In genomic region chr12:31749024-31749704, GRCh38 we compare ENCODE assay signal across 1 cellular context.
TF ChIP-seq lines count a peak whose summit lies in the region.

No MANE protein-coding gene starts in this region.

TF ChIP-seq in HepG2, 621 proteins besides CTCF, POLR2A, EP300 and RAD21 (continued from another document and continues in another):
- TF ChIP-seq ATF4 (CRISPR knock-in tag; IDR thresholded peaks at IDR 0.05) (peak in 1 of 2 experiments; percentile 93; a peak in 2 of 4 replicates), MTF2 (CRISPR knock-in tag; IDR thresholded peaks at IDR 0.05; ENCODE audit: borderline replicate concordance) (no peak), ZNF747 (CRISPR knock-in tag; IDR thresholded peaks at IDR 0.05; ENCODE audit: borderline replicate concordance) (peak; percentile 64; the same call in 1 of the 2 replicates), ZNF841 (CRISPR knock-in tag; IDR thresholded peaks at IDR 0.05; ENCODE audit: borderline replicate concordance) (no peak), FOXP1 (IDR thresholded peaks at IDR 0.05) (peak; percentile 82), FOXP1 (CRISPR knock-in tag; IDR thresholded peaks at IDR 0.05) (peak; percentile 94), ZNF577 (CRISPR knock-in tag; IDR thresholded peaks at IDR 0.05; ENCODE audit: borderline replicate concordance, low read depth) (no peak), ZNF225 (CRISPR knock-in tag; IDR thresholded peaks at IDR 0.05) (no peak; the same call in 1 of the 2 replicates), SNAI1 (CRISPR knock-in tag; IDR thresholded peaks at IDR 0.05; ENCODE audit: borderline replicate concordance) (no peak), IRF2 (CRISPR knock-in tag; IDR thresholded peaks at IDR 0.05) (peak; percentile 96), ZNF124 (CRISPR knock-in tag; IDR thresholded peaks at IDR 0.05) (peak; percentile 96), ZKSCAN8 (CRISPR knock-in tag; IDR thresholded peaks at IDR 0.05; ENCODE audit: borderline replicate concordance) (peak; percentile 88; the same call in 1 of the 2 replicates), ZNF230 (CRISPR knock-in tag; IDR thresholded peaks at IDR 0.05) (no peak), GZF1 (CRISPR knock-in tag; IDR thresholded peaks at IDR 0.05) (no peak), HINFP (CRISPR knock-in tag; IDR thresholded peaks at IDR 0.05; ENCODE audit: low read depth) (no peak; the same call in 1 of the 2 replicates), NFIB (CRISPR knock-in tag; IDR thresholded peaks at IDR 0.05; ENCODE audit: borderline replicate concordance) (no peak), SSRP1 (CRISPR knock-in tag; IDR thresholded peaks at IDR 0.05) (peak; percentile 90; the same call in 1 of the 2 replicates), THYN1 (CRISPR knock-in tag; IDR thresholded peaks at IDR 0.05; ENCODE audit: borderline replicate concordance, low read depth) (0 out of 2 replicates have a peak, but pooled peaks have one; percentile 85), ZNF550 (CRISPR knock-in tag; IDR thresholded peaks at IDR 0.05; ENCODE audit: borderline replicate concordance) (peak; percentile 62; the same call in 1 of the 2 replicates), ISL2 (CRISPR knock-in tag; IDR thresholded peaks at IDR 0.05) (peak; percentile 96), SRSF4 (IDR thresholded peaks at IDR 0.05; ENCODE audit: low read depth, low read length, poor library complexity, severe bottlenecking) (no peak), PHF8 (CRISPR knock-in tag; IDR thresholded peaks at IDR 0.05) (no peak), ONECUT2 (CRISPR knock-in tag; IDR thresholded peaks at IDR 0.05) (peak; percentile 69; the same call in 1 of the 2 replicates), ZNF83 (CRISPR knock-in tag; IDR thresholded peaks at IDR 0.05; ENCODE audit: borderline replicate concordance) (no peak), CENPBD1 (CRISPR knock-in tag; IDR thresholded peaks at IDR 0.05; ENCODE audit: borderline replicate concordance, low read depth) (no peak), IRF9 (CRISPR knock-in tag; IDR thresholded peaks at IDR 0.05; ENCODE audit: borderline replicate concordance) (no peak), SP5 (CRISPR knock-in tag; IDR thresholded peaks at IDR 0.05; ENCODE audit: borderline replicate concordance, low read depth) (peak; percentile 93), GABPB1 (CRISPR knock-in tag; IDR thresholded peaks at IDR 0.05) (peak; percentile 71), ZFAT (CRISPR knock-in tag; conservative IDR thresholded peaks at IDR 0.05) (no peak), ZNF737 (CRISPR knock-in tag; IDR thresholded peaks at IDR 0.05; ENCODE audit: borderline replicate concordance) (no peak), ZNF160 (CRISPR knock-in tag; IDR thresholded peaks at IDR 0.05) (peak; percentile 72; the same call in 1 of the 2 replicates), ZNF263 (CRISPR knock-in tag; IDR thresholded peaks at IDR 0.05) (peak; percentile 17; the same call in 1 of the 2 replicates), HOXA3 (CRISPR knock-in tag; IDR thresholded peaks at IDR 0.05) (peak; percentile 90), NFE2L1 (CRISPR knock-in tag; IDR thresholded peaks at IDR 0.05; ENCODE audit: borderline replicate concordance) (no peak), ASH2L (IDR thresholded peaks at IDR 0.05; ENCODE audit: insufficient read length, low read depth, low read length) (peak; percentile 30), MLXIP (CRISPR knock-in tag; IDR thresholded peaks at IDR 0.05; ENCODE audit: borderline replicate concordance) (peak; percentile 62; the same call in 1 of the 2 replicates), TARDBP (CRISPR knock-in tag; IDR thresholded peaks at IDR 0.05) (peak; percentile 98), ZNF597 (CRISPR knock-in tag; IDR thresholded peaks at IDR 0.05) (no peak), RCOR2 (CRISPR knock-in tag; IDR thresholded peaks at IDR 0.05) (peak; percentile 98), ZNF639 (CRISPR knock-in tag; conservative IDR thresholded peaks at IDR 0.05) (0 out of 2 replicates have a peak, but pooled peaks have one; percentile 70), ZBTB39 (CRISPR knock-in tag; IDR thresholded peaks at IDR 0.05) (peak; percentile 70; the same call in 1 of the 2 replicates), ZNF3 (CRISPR knock-in tag; IDR thresholded peaks at IDR 0.05) (peak; percentile 78; the same call in 1 of the 2 replicates), ZNF224 (CRISPR knock-in tag; IDR thresholded peaks at IDR 0.05) (peak; percentile 48; the same call in 1 of the 2 replicates), TEAD3 (CRISPR knock-in tag; optimal IDR thresholded peaks at IDR 0.05; ENCODE audit: borderline replicate concordance) (peak; percentile 73), ZNF879 (CRISPR knock-in tag; IDR thresholded peaks at IDR 0.05) (no peak), ZMYM4 (CRISPR knock-in tag; IDR thresholded peaks at IDR 0.05) (peak; percentile 98), ZNF12 (CRISPR knock-in tag; IDR thresholded peaks at IDR 0.05) (peak; percentile 76; the same call in 1 of the 2 replicates), NBN (conservative IDR thresholded peaks at IDR 0.05) (no peak), CREBL2 (CRISPR knock-in tag; IDR thresholded peaks at IDR 0.05; ENCODE audit: borderline replicate concordance) (no peak), ZNF691 (CRISPR knock-in tag; IDR thresholded peaks at IDR 0.05; ENCODE audit: borderline replicate concordance, low read depth) (peak; percentile 72; the same call in 1 of the 2 replicates), ZBTB38 (CRISPR knock-in tag; IDR thresholded peaks at IDR 0.05) (no peak), ZBTB25 (CRISPR knock-in tag; IDR thresholded peaks at IDR 0.05) (peak; percentile 91; the same call in 1 of the 2 replicates), ATF7-NPFF (CRISPR knock-in tag; IDR thresholded peaks at IDR 0.05; ENCODE audit: low read depth) (peak; percentile 30; the same call in 1 of the 2 replicates)
